ENCODE assay signal across 14 cellular contexts in genomic region chr3:172634948-172635347, GRCh38.
DNase-seq lines count a peak whose midpoint lies in the region; ATAC-seq and TF ChIP-seq lines count a peak whose summit lies in the region.
"Had no signal": no experiment of that assay in that cellular context is flagged by ENCODE, and none has a peak within 500 bp of the region (broad histone marks: within the 10 kb centered on the region; RNA-seq: fewer than 3 reads in every experiment).

No MANE protein-coding gene starts in this region.

- intact Hi-C loops in left ventricle myocardium inferior (cut with micrococcal nuclease): no loop called here
- intact Hi-C loops in Right ventricle myocardium inferior (cut with DNase I): no loop called here
- intact Hi-C loops in esophagus squamous epithelium (cut with DNase I): no loop called here
- intact Hi-C loops in posterior vena cava (cut with DNase I): no loop called here

- 42 to 50% methylated on average over 3 of the region's 3 CpGs for WGBS in esophagus squamous epithelium, 2 donors

- no peak for TF ChIP-seq POLR2A in esophagus squamous epithelium (IDR thresholded peaks at IDR 0.05)

- TF ChIP-seq CTCF in left ventricle myocardium inferior (IDR thresholded peaks at IDR 0.05; ENCODE audit: borderline replicate concordance) (no peak), esophagus squamous epithelium (IDR thresholded peaks at IDR 0.05) (no peak)

- H3K9me3 ChIP-seq in left ventricle myocardium inferior (replicated peaks) (no peaks in the 10 kb centered on the region), SJSA1 (replicated peaks) (no peaks in the 10 kb centered on the region), esophagus squamous epithelium (no peaks in the 10 kb centered on the region)

- H3K27me3 ChIP-seq in left ventricle myocardium inferior (ENCODE audit: low read depth) (no peaks in the 10 kb centered on the region), SJSA1 (replicated peaks) (no peaks in the 10 kb centered on the region), esophagus squamous epithelium (no peaks in the 10 kb centered on the region)

- H3K36me3 ChIP-seq in left ventricle myocardium inferior (peaks cover 51% of the 10 kb centered on the region), SJSA1 (peaks cover 54% of the 10 kb centered on the region), esophagus squamous epithelium (peaks cover 0 to 29% (median 0%) of the 10 kb centered on the region in 3 donors)

- H3K27ac ChIP-seq in left ventricle myocardium inferior (replicated peaks) (peak overlapping the region; percentile 54), SJSA1 (0 out of 2 replicates have a peak overlapping the region, but pooled peaks have one; percentile 21), esophagus squamous epithelium (peak overlapping the region in 3 of 4 donors; percentile 18 to 62 (median 53))

- ATAC-seq in Right ventricle myocardium inferior: no peak
- ATAC-seq: HepG2 had no signal

- H3K4me1 ChIP-seq in left ventricle myocardium inferior: peaks cover 42% of the 10 kb centered on the region
- H3K4me1 ChIP-seq in SJSA1 (replicated peaks): peaks cover 16% of the 10 kb centered on the region
- peaks cover 0 to 26% (median 3%) of the 10 kb centered on the region in 3 donors for H3K4me1 ChIP-seq in esophagus squamous epithelium

- H3K4me3 ChIP-seq in left ventricle myocardium inferior: no peak overlapping the region
- H3K4me3 ChIP-seq in SJSA1: no peak overlapping the region
- no peak overlapping the region for H3K4me3 ChIP-seq in esophagus squamous epithelium

- no peak for DNase-seq in left ventricle myocardium inferior
- no peak for DNase-seq in Right ventricle myocardium inferior (ENCODE audit: missing footprints)
- no peak for DNase-seq in SJSA1 (ENCODE audit: low read depth in 1 of 2, low spot score in 2 of 2)
- DNase-seq in esophagus squamous epithelium (lab: John Stamatoyannopoulos, UW): no peak
- no peak for DNase-seq in NCI-H2107 (lab: John Stamatoyannopoulos, UW)
- no peak for DNase-seq in posterior vena cava (ENCODE audit: low spot score)
- no peak for DNase-seq in kidney tubule cell (ENCODE audit: low spot score)
- DNase-seq: AML-193, H9, MM.1S, NCI-H1105, NCI-H1694 treated with DMSO at 0.1 percent for 48 hours, NCI-H748 treated with DMSO at 0.1 percent for 48 hours had no signal
